In the genomic region with DNA sequence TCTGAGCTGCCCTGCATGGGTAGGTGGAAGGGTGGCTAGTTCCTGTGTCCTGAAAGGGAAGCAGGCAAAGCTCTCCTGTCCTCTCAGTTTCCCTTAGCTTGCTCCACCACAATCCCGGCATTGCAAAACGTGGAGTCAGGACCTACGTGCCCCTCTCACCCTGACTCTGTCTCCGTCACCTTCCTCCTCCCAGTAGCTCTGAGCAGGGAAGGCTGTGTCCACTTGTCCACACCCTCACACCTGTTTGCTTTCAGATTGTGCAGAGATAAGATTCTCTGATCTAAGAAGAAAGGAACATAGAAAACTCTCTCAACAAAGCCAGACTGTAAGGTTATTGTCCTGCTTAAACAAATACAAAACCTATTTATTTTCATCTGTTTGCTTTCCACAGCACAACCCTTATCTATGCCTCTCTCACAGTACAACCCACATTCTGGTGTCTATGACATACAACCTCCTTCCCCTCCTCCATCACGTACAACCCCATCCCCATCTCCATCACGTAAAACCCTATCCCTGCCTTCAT, we compare ENCODE assay signal across 1 cellular context.
TF ChIP-seq lines count a peak whose summit lies in the region.

No MANE protein-coding gene starts in this region.

TF ChIP-seq in HepG2, 621 proteins besides CTCF, POLR2A, EP300 and RAD21 (continued from another document and continues in another):
- TF ChIP-seq, protein P1, sequence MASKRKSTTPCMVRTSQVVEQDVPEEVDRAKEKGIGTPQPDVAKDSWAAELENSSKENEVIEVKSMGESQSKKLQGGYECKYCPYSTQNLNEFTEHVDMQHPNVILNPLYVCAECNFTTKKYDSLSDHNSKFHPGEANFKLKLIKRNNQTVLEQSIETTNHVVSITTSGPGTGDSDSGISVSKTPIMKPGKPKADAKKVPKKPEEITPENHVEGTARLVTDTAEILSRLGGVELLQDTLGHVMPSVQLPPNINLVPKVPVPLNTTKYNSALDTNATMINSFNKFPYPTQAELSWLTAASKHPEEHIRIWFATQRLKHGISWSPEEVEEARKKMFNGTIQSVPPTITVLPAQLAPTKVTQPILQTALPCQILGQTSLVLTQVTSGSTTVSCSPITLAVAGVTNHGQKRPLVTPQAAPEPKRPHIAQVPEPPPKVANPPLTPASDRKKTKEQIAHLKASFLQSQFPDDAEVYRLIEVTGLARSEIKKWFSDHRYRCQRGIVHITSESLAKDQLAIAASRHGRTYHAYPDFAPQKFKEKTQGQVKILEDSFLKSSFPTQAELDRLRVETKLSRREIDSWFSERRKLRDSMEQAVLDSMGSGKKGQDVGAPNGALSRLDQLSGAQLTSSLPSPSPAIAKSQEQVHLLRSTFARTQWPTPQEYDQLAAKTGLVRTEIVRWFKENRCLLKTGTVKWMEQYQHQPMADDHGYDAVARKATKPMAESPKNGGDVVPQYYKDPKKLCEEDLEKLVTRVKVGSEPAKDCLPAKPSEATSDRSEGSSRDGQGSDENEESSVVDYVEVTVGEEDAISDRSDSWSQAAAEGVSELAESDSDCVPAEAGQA (IDR thresholded peaks at IDR 0.05; ENCODE audit: low read depth): peak; percentile 67
- TF ChIP-seq, protein P1 (CRISPR knock-in tag; IDR thresholded peaks at IDR 0.05; ENCODE audit: borderline replicate concordance): no peak
- TF ChIP-seq HCFC1 (IDR thresholded peaks at IDR 0.05; ENCODE audit: low read depth, low read length): no peak
- TF ChIP-seq, protein P2, sequence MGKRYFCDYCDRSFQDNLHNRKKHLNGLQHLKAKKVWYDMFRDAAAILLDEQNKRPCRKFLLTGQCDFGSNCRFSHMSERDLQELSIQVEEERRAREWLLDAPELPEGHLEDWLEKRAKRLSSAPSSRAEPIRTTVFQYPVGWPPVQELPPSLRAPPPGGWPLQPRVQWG (CRISPR knock-in tag; IDR thresholded peaks at IDR 0.05; ENCODE audit: borderline replicate concordance, low read depth): no peak
- peak; percentile 92 for TF ChIP-seq HMG20B (CRISPR knock-in tag; conservative IDR thresholded peaks at IDR 0.05)
- TF ChIP-seq ZNF317 (CRISPR knock-in tag; IDR thresholded peaks at IDR 0.05): 0 out of 2 replicates have a peak, but pooled peaks have one; percentile 22
- TF ChIP-seq FOXJ3 (CRISPR knock-in tag; IDR thresholded peaks at IDR 0.05; ENCODE audit: borderline replicate concordance): peak; percentile 88; the same call in 1 of the 2 replicates
- TF ChIP-seq ZNF879 (CRISPR knock-in tag; IDR thresholded peaks at IDR 0.05): no peak
- no peak for TF ChIP-seq TP53 (CRISPR knock-in tag; conservative IDR thresholded peaks at IDR 0.05)
- TF ChIP-seq ZNF143 (CRISPR knock-in tag; IDR thresholded peaks at IDR 0.05): no peak
- no peak for TF ChIP-seq ZNF678 (CRISPR knock-in tag; IDR thresholded peaks at IDR 0.05)
- TF ChIP-seq, protein P3, sequence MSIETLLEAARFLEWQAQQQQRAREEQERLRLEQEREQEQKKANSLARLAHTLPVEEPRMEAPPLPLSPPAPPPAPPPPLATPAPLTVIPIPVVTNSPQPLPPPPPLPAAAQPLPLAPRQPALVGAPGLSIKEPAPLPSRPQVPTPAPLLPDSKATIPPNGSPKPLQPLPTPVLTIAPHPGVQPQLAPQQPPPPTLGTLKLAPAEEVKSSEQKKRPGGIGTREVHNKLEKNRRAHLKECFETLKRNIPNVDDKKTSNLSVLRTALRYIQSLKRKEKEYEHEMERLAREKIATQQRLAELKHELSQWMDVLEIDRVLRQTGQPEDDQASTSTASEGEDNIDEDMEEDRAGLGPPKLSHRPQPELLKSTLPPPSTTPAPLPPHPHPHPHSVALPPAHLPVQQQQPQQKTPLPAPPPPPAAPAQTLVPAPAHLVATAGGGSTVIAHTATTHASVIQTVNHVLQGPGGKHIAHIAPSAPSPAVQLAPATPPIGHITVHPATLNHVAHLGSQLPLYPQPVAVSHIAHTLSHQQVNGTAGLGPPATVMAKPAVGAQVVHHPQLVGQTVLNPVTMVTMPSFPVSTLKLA (IDR thresholded peaks at IDR 0.05): no peak
- no peak for TF ChIP-seq ZNF629 (CRISPR knock-in tag; conservative IDR thresholded peaks at IDR 0.05)
- TF ChIP-seq, protein P4, sequence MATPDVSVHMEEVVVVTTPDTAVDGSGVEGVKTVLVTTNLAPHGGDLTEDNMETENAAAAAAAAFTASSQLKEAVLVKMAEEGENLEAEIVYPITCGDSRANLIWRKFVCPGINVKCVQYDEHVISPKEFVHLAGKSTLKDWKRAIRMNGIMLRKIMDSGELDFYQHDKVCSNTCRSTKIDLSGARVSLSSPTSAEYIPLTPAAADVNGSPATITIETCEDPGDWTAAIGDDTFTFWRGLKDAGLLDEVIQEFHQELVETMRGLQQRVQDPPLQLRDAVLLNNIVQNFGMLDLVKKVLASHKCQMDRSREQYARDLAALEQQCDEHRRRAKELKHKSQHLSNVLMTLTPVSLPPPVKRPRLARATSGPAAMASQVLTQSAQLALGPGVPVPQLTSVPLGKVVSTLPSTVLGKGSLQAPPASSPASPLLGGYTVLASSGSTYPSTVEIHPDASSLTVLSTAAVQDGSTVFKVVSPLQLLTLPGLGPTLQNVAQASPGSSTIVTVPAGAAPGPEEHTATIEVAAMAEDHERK (CRISPR knock-in tag; IDR thresholded peaks at IDR 0.05; ENCODE audit: low read depth): no peak
- TF ChIP-seq, protein P5, sequence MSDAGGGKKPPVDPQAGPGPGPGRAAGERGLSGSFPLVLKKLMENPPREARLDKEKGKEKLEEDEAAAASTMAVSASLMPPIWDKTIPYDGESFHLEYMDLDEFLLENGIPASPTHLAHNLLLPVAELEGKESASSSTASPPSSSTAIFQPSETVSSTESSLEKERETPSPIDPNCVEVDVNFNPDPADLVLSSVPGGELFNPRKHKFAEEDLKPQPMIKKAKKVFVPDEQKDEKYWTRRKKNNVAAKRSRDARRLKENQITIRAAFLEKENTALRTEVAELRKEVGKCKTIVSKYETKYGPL (CRISPR knock-in tag; IDR thresholded peaks at IDR 0.05): no peak
- TF ChIP-seq, protein P6, sequence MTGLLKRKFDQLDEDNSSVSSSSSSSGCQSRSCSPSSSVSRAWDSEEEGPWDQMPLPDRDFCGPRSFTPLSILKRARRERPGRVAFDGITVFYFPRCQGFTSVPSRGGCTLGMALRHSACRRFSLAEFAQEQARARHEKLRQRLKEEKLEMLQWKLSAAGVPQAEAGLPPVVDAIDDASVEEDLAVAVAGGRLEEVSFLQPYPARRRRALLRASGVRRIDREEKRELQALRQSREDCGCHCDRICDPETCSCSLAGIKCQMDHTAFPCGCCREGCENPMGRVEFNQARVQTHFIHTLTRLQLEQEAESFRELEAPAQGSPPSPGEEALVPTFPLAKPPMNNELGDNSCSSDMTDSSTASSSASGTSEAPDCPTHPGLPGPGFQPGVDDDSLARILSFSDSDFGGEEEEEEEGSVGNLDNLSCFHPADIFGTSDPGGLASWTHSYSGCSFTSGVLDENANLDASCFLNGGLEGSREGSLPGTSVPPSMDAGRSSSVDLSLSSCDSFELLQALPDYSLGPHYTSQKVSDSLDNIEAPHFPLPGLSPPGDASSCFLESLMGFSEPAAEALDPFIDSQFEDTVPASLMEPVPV (CRISPR knock-in tag; IDR thresholded peaks at IDR 0.05): peak; percentile 72; the same call in 1 of the 2 replicates
- 0 out of 2 replicates have a peak, but pooled peaks have one; percentile 12 for TF ChIP-seq HNF4G (IDR thresholded peaks at IDR 0.05; ENCODE audit: borderline replicate concordance, low read depth, low read length)
- TF ChIP-seq HNF4G (CRISPR knock-in tag; IDR thresholded peaks at IDR 0.05; ENCODE audit: borderline replicate concordance, low read depth): 0 out of 2 replicates have a peak, but pooled peaks have one; percentile 43
- TF ChIP-seq, protein P7, sequence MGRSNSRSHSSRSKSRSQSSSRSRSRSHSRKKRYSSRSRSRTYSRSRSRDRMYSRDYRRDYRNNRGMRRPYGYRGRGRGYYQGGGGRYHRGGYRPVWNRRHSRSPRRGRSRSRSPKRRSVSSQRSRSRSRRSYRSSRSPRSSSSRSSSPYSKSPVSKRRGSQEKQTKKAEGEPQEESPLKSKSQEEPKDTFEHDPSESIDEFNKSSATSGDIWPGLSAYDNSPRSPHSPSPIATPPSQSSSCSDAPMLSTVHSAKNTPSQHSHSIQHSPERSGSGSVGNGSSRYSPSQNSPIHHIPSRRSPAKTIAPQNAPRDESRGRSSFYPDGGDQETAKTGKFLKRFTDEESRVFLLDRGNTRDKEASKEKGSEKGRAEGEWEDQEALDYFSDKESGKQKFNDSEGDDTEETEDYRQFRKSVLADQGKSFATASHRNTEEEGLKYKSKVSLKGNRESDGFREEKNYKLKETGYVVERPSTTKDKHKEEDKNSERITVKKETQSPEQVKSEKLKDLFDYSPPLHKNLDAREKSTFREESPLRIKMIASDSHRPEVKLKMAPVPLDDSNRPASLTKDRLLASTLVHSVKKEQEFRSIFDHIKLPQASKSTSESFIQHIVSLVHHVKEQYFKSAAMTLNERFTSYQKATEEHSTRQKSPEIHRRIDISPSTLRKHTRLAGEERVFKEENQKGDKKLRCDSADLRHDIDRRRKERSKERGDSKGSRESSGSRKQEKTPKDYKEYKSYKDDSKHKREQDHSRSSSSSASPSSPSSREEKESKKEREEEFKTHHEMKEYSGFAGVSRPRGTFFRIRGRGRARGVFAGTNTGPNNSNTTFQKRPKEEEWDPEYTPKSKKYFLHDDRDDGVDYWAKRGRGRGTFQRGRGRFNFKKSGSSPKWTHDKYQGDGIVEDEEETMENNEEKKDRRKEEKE (IDR thresholded peaks at IDR 0.05): no peak
- TF ChIP-seq TGIF2 (CRISPR knock-in tag; IDR thresholded peaks at IDR 0.05): peak; percentile 58; the same call in 1 of the 2 replicates
- TF ChIP-seq SIN3A (IDR thresholded peaks at IDR 0.05; ENCODE audit: borderline replicate concordance, low read depth, low read length): no peak
- TF ChIP-seq NFKB2 (CRISPR knock-in tag; IDR thresholded peaks at IDR 0.05; ENCODE audit: borderline replicate concordance): no peak
- TF ChIP-seq PHF21A (CRISPR knock-in tag; IDR thresholded peaks at IDR 0.05): peak; percentile 72
- no peak for TF ChIP-seq ZNF34 (CRISPR knock-in tag; IDR thresholded peaks at IDR 0.05; ENCODE audit: borderline replicate concordance)
- TF ChIP-seq ZKSCAN5 (CRISPR knock-in tag; IDR thresholded peaks at IDR 0.05): no peak
- TF ChIP-seq CCAR2 (optimal IDR thresholded peaks at IDR 0.05; ENCODE audit: low read depth, low read length): peak; percentile 4
- TF ChIP-seq, protein P8, sequence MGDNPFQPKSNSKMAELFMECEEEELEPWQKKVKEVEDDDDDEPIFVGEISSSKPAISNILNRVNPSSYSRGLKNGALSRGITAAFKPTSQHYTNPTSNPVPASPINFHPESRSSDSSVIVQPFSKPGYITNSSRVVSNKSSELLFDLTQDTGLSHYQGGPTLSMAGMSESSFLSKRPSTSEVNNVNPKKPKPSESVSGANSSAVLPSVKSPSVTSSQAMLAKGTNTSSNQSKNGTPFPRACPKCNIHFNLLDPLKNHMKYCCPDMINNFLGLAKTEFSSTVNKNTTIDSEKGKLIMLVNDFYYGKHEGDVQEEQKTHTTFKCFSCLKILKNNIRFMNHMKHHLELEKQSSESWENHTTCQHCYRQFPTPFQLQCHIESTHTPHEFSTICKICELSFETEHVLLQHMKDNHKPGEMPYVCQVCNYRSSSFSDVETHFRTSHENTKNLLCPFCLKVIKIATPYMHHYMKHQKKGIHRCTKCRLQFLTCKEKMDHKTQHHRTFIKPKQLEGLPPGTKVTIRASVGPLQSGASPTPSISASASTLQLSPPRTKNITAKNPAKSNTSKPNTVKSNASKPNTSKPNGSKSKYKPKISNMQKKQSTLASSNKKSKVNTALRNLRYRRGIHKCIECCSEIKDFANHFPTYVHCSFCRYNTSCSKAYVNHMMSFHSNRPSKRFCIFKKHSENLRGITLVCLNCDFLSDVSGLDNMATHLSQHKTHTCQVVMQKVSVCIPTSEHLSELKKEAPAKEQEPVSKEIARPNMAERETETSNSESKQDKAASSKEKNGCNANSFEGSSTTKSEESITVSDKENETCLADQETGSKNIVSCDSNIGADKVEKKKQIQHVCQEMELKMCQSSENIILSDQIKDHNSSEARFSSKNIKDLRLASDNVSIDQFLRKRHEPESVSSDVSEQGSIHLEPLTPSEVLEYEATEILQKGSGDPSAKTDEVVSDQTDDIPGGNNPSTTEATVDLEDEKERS (CRISPR knock-in tag; IDR thresholded peaks at IDR 0.05): no peak
- no peak for TF ChIP-seq ZNF672 (CRISPR knock-in tag; IDR thresholded peaks at IDR 0.05)
- 0 out of 2 replicates have a peak, but pooled peaks have one; percentile 48 for TF ChIP-seq ZNF24 (IDR thresholded peaks at IDR 0.05)
- TF ChIP-seq, protein P9, sequence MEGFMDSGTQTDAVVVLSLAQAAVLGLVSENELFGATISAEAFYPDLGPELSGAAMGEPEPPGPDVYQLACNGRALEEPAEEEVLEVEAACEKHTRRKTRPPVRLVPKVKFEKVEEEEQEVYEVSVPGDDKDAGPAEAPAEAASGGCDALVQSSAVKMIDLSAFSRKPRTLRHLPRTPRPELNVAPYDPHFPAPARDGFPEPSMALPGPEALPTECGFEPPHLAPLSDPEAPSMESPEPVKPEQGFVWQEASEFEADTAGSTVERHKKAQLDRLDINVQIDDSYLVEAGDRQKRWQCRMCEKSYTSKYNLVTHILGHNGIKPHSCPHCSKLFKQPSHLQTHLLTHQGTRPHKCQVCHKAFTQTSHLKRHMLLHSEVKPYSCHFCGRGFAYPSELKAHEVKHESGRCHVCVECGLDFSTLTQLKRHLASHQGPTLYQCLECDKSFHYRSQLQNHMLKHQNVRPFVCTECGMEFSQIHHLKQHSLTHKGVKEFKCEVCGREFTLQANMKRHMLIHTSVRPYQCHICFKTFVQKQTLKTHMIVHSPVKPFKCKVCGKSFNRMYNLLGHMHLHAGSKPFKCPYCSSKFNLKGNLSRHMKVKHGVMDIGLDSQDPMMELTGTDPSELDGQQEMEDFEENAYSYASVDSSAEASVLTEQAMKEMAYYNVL (CRISPR knock-in tag; IDR thresholded peaks at IDR 0.05; ENCODE audit: borderline replicate concordance): peak; percentile 98
- TF ChIP-seq SNAI1 (CRISPR knock-in tag; IDR thresholded peaks at IDR 0.05; ENCODE audit: borderline replicate concordance): no peak
- no peak for TF ChIP-seq ZNF75D (CRISPR knock-in tag; IDR thresholded peaks at IDR 0.05; ENCODE audit: borderline replicate concordance)
